8 cellular contexts compared by ENCODE assay signal in the genomic region with DNA sequence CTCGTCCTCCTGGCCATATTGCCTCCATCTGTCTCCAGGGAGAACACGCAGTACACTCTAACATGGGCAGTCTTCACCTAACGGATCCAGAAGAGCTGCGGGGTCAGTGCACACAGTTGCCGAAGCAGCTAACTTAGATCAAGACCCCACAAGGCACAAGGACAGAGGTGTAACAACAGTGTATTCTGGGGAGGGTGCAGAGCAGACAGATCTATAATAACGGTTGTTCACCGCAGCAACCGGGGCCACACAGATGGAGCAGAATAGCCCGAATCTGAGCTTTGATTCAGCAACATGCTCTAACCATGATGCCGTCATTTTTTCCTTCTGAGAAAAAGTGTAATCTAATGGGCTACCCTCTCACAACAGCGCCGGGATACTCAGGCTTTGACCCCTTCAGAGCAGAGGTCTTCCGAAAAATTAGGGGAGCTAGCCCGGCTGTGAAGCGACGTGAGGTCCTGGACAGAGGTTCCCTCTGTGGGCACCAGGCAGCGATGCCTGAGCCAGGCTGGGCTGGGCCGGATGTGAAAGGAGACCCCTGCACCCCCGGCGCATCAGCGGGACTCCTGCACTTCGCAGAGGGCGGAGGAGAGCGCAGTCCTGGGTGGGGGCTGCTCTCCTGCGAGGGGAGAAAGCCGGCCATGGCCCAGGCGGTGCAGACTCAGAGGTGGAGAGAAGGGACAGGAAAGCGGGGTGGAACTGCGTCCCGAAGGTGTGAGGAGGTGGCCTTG. TPM values are rescaled to one million over a fixed set of nuclear protein-coding genes. Genes with fewer than 3 reads are reported as not detected.
DNase-seq lines count a peak whose midpoint lies in the region; ATAC-seq and TF ChIP-seq lines count a peak whose summit lies in the region.

No MANE protein-coding gene starts in this region.

- H3K36me3 Mint-ChIP-seq in naive thymus-derived CD4-positive, alpha-beta T cell: peaks cover 0 to 1% (median 0%) of the 10 kb centered on the region in 5 donors

- ATAC-seq in GM21360 (IDR thresholded peaks at IDR 0.05; ENCODE audit: unreplicated experiment): peak; percentile 5
- ATAC-seq in esophagus mucosa: peak; percentile 29
- ATAC-seq in naive thymus-derived CD4-positive, alpha-beta T cell: no peak
- ATAC-seq in thoracic aorta (ENCODE audit: insufficient number of reproducible peaks, low FRiP score, low read depth): no peak
- ATAC-seq in GM18519 (IDR thresholded peaks at IDR 0.05; ENCODE audit: low FRiP score, unreplicated experiment): no peak

- POLR2A ChIA-PET in naive thymus-derived CD4-positive, alpha-beta T cell (lab: Charles Lee): interaction anchor here (0.7 to 5.6 kb wide), 7 partner anchors 10 to 81 kb away, joined by 3 to 73 read pairs (median 7); partner anchors contain the start of gene BCL9

- H3K9me3 ChIP-seq in MG63 (no peaks in the 10 kb centered on the region), thoracic aorta (no peaks in the 10 kb centered on the region)
- H3K9me3 ChIP-seq in naive thymus-derived CD4-positive, alpha-beta T cell (ENCODE audit: control insufficient read depth in 2 of 3, low read length in 3 of 3): no peaks in the 10 kb centered on the region

- DNase-seq in AG10803 (ENCODE audit: low read depth): no peak
- peak; percentile 38 for DNase-seq in MG63
- DNase-seq in activated CD8-positive, alpha-beta memory T cell treated with anti-CD3 and anti-CD28 coated beads, Interleukin-2, amount 50 U/mL, for 4 hours: peak; percentile 48
- peak; percentile 14 to 50 (median 37) for DNase-seq in naive thymus-derived CD4-positive, alpha-beta T cell
- DNase-seq in thoracic aorta (ENCODE audit: low spot score): no peak

- peaks cover 0 to 18% (median 0%) of the 10 kb centered on the region in 5 donors for H3K27me3 Mint-ChIP-seq in naive thymus-derived CD4-positive, alpha-beta T cell

- H3K36me3 ChIP-seq in MG63 (no peaks in the 10 kb centered on the region), thoracic aorta (no peaks in the 10 kb centered on the region)
- H3K36me3 ChIP-seq in naive thymus-derived CD4-positive, alpha-beta T cell (ENCODE audit: control insufficient read depth in 2 of 3, insufficient read depth in 3 of 3, low read length in 3 of 3): no peaks in the 10 kb centered on the region

- peak overlapping the region; percentile 55 to 94 (median 87) for H3K27ac Mint-ChIP-seq in naive thymus-derived CD4-positive, alpha-beta T cell

- H3K4me1 Mint-ChIP-seq in naive thymus-derived CD4-positive, alpha-beta T cell: peaks cover 15 to 38% (median 33%) of the 10 kb centered on the region in 7 donors

- no peak for TF ChIP-seq CTCF in AG10803 (conservative IDR thresholded peaks at IDR 0.05; ENCODE audit: low read length)
- no peak for TF ChIP-seq CTCF in thoracic aorta (IDR thresholded peaks at IDR 0.05)

- CTCF ChIA-PET in naive thymus-derived CD4-positive, alpha-beta T cell (lab: Charles Lee): interaction anchor here (1.2 to 1.9 kb wide), 6 partner anchors 34 to 81 kb away, joined by 3 to 9 read pairs (median 4); partner anchors contain the start of gene BCL9

- no peaks in the 10 kb centered on the region for H3K9me3 Mint-ChIP-seq in naive thymus-derived CD4-positive, alpha-beta T cell

- H3K4me1 ChIP-seq in naive thymus-derived CD4-positive, alpha-beta T cell (ENCODE audit: control insufficient read depth in 2 of 2, insufficient read depth in 2 of 2, low read length in 2 of 2): peaks cover 8 to 15% of the 10 kb centered on the region in 2 donors
- peaks cover 8 to 29% of the 10 kb centered on the region in 2 donors for H3K4me1 ChIP-seq in thoracic aorta (ENCODE audit: control insufficient read depth in 1 of 2, low read depth in 2 of 2)

- H3K27me3 ChIP-seq in MG63: no peaks in the 10 kb centered on the region
- no peaks in the 10 kb centered on the region for H3K27me3 ChIP-seq in naive thymus-derived CD4-positive, alpha-beta T cell (ENCODE audit: control insufficient read depth in 2 of 2, insufficient read depth in 2 of 2, low read length in 2 of 2)
- H3K27me3 ChIP-seq in thoracic aorta (replicated peaks; ENCODE audit: insufficient read depth): no peaks in the 10 kb centered on the region

- H3K4me3 ChIP-seq in AG10803 (ENCODE audit: low read length): peak overlapping the region; percentile 84
- H3K4me3 ChIP-seq in MG63: peak overlapping the region; percentile 73
- H3K4me3 ChIP-seq in naive thymus-derived CD4-positive, alpha-beta T cell (ENCODE audit: low read length): peak overlapping the region; percentile 72
- H3K4me3 ChIP-seq in thoracic aorta: peak overlapping the region; percentile 93

- H3K4me3 Mint-ChIP-seq in naive thymus-derived CD4-positive, alpha-beta T cell: peak overlapping the region; percentile 82 to 96 (median 90)

- H3K27ac ChIP-seq in naive thymus-derived CD4-positive, alpha-beta T cell (ENCODE audit: low read depth, low read length): peak overlapping the region; percentile 73
- peak overlapping the region; percentile 84 to 87 for H3K27ac ChIP-seq in thoracic aorta

- intact Hi-C loops in naive thymus-derived CD4-positive, alpha-beta T cell (cut with micrococcal nuclease): loop anchor here (1.0 kb wide), 7 partner anchors 18 to 103 kb away; partner anchors contain the start of genes BCL9 (in 2 of the 2) and ACP6 (in 1 of the 2)

RNA-seq across cellular contexts. Expression of gene BCL9, which starts 57.5 kb away (rescaled TPM):
- total RNA-seq in MG63 (2014; rRNA removed; shearing (Covaris generic); ENCODE audit: low replicate concordance): 2.1 and 3.0 TPM in 2 replicates
- 8.1 TPM for total RNA-seq in esophagus mucosa
- 10 to 100 TPM; 13.8 to 21.2 (median 19.3) TPM for total RNA-seq in naive thymus-derived CD4-positive, alpha-beta T cell
- 1 to 10 TPM; 6.8 to 9.6 TPM for polyA plus RNA-seq in naive thymus-derived CD4-positive, alpha-beta T cell
- 10 to 100 TPM; 11.0 to 18.6 TPM for total RNA-seq in thoracic aorta

Comparison
In these comparisons a context has a peak if more than half of its experiments do, and no peak if none do; other contexts are left out.
1. DNase-seq: peak in MG63 (single experiment), activated CD8-positive, alpha-beta memory T cell treated with anti-CD3 and anti-CD28 coated beads, Interleukin-2, amount 50 U/mL, for 4 hours (single experiment) and naive thymus-derived CD4-positive, alpha-beta T cell (9 of 9); none in AG10803 (single experiment) and thoracic aorta (single experiment).
2. ATAC-seq: peak in GM21360 (single experiment) and esophagus mucosa (single experiment); none in naive thymus-derived CD4-positive, alpha-beta T cell (single experiment), thoracic aorta (single experiment) and GM18519 (single experiment).
3. Peak in every context shown above with its lines, with median percentiles within 50 percentile points of each other: H3K4me3 ChIP-seq.